1 cellular context compared by ENCODE assay signal in genomic region chr2:157247068-157247407, GRCh38.
A peak's percentile ranks its signal among the peaks of the same experiment; 100 is the strongest.
TF ChIP-seq lines count a peak whose summit lies in the region.

No MANE protein-coding gene starts in this region.

TF ChIP-seq in K562, 482 proteins besides CTCF, POLR2A, EP300 and RAD21 (continued from another document and continues in another):
- no peak for TF ChIP-seq PATZ1 (CRISPR knock-in tag; IDR thresholded peaks at IDR 0.05; ENCODE audit: borderline replicate concordance)
- no peak for TF ChIP-seq ZBTB2 (IDR thresholded peaks at IDR 0.05)
- peak; percentile 89 for TF ChIP-seq GTF2A2 (tag; IDR thresholded peaks at IDR 0.05)
- no peak for TF ChIP-seq ARID1B (IDR thresholded peaks at IDR 0.05)
- TF ChIP-seq HSF4 (CRISPR knock-in tag; IDR thresholded peaks at IDR 0.05; ENCODE audit: borderline replicate concordance), result peak; percentile 86
- no peak for TF ChIP-seq RB1 (IDR thresholded peaks at IDR 0.05; ENCODE audit: low read depth)
- no peak for TF ChIP-seq POLR2H (tag; IDR thresholded peaks at IDR 0.05; ENCODE audit: low read depth)
- TF ChIP-seq LEF1 (IDR thresholded peaks at IDR 0.05), result no peak
- no peak for TF ChIP-seq ZFP30 (CRISPR knock-in tag; IDR thresholded peaks at IDR 0.05; ENCODE audit: borderline replicate concordance)
- TF ChIP-seq COPS2 (conservative IDR thresholded peaks at IDR 0.05), result no peak
- no peak for TF ChIP-seq CBX5 (IDR thresholded peaks at IDR 0.05; ENCODE audit: borderline replicate concordance, low read depth)
- no peak for TF ChIP-seq ZNF584 (CRISPR knock-in tag; IDR thresholded peaks at IDR 0.05; ENCODE audit: low read depth)
- TF ChIP-seq ZSCAN29 (IDR thresholded peaks at IDR 0.05), result no peak
- TF ChIP-seq STAT5A (IDR thresholded peaks at IDR 0.05; ENCODE audit: borderline replicate concordance, low read length), result no peak
- TF ChIP-seq ZFPM2 (CRISPR knock-in tag; IDR thresholded peaks at IDR 0.05), result no peak
- peak; percentile 85 for TF ChIP-seq HDAC8 (tag; IDR thresholded peaks at IDR 0.05)
- TF ChIP-seq ZBTB49 (CRISPR knock-in tag; IDR thresholded peaks at IDR 0.05; ENCODE audit: borderline replicate concordance), result no peak
- no peak for TF ChIP-seq ATF2 (CRISPR knock-in tag; IDR thresholded peaks at IDR 0.05)
- TF ChIP-seq ZNF212 (CRISPR knock-in tag; IDR thresholded peaks at IDR 0.05), result no peak
- no peak for TF ChIP-seq HMBOX1 (IDR thresholded peaks at IDR 0.05)
- no peak for TF ChIP-seq EWSR1 (IDR thresholded peaks at IDR 0.05; ENCODE audit: borderline replicate concordance, low read depth, partially characterized antibody)
- no peak for TF ChIP-seq PML (IDR thresholded peaks at IDR 0.05; ENCODE audit: low read length)
- no peak for TF ChIP-seq SIN3A (IDR thresholded peaks at IDR 0.05; ENCODE audit: borderline replicate concordance in 2 of 2, control insufficient read depth in 1 of 2, low read depth in 2 of 2, low read length in 2 of 2)
- TF ChIP-seq SMARCA4 (IDR thresholded peaks at IDR 0.05), result no peak
- TF ChIP-seq JUNB (CRISPR knock-in tag; conservative IDR thresholded peaks at IDR 0.05), result no peak
- TF ChIP-seq CGGBP1 (CRISPR knock-in tag; IDR thresholded peaks at IDR 0.05), result no peak
- peak; percentile 98 for TF ChIP-seq ZNF592 (IDR thresholded peaks at IDR 0.05)
- no peak for TF ChIP-seq HOXB6 (CRISPR knock-in tag; IDR thresholded peaks at IDR 0.05; ENCODE audit: borderline replicate concordance)
- no peak for TF ChIP-seq ZNF512 (tag; IDR thresholded peaks at IDR 0.05)
- TF ChIP-seq E2F6 (IDR thresholded peaks at IDR 0.05; ENCODE audit: borderline replicate concordance in 1 of 2, extremely low read depth in 1 of 2, insufficient read depth in 1 of 2, insufficient read length in 1 of 2, low read depth in 1 of 2, low read length in 1 of 2, poor library complexity in 1 of 2, severe bottlenecking in 1 of 2), result no peak
- TF ChIP-seq GABPA (tag; conservative IDR thresholded peaks at IDR 0.05; ENCODE audit: low read depth), result no peak
- no peak for TF ChIP-seq MAFK (IDR thresholded peaks at IDR 0.05; ENCODE audit: low read length)
- TF ChIP-seq SRSF1 (IDR thresholded peaks at IDR 0.05; ENCODE audit: low read depth, low read length), result no peak
- TF ChIP-seq CBFA2T3 (IDR thresholded peaks at IDR 0.05), result no peak
- no peak for TF ChIP-seq ZNF197 (CRISPR knock-in tag; IDR thresholded peaks at IDR 0.05; ENCODE audit: low read depth)
- no peak for TF ChIP-seq ZNF507 (tag; conservative IDR thresholded peaks at IDR 0.05)
- no peak for TF ChIP-seq SMC3 (conservative IDR thresholded peaks at IDR 0.05; ENCODE audit: insufficient read depth, low read depth, low read length)
- TF ChIP-seq XRCC3 (IDR thresholded peaks at IDR 0.05), result no peak
- TF ChIP-seq CLOCK (CRISPR knock-in tag; IDR thresholded peaks at IDR 0.05; ENCODE audit: borderline replicate concordance), result no peak
- no peak for TF ChIP-seq SAFB2 (IDR thresholded peaks at IDR 0.05; ENCODE audit: borderline replicate concordance, low read depth, low read length, severe bottlenecking)
- no peak for TF ChIP-seq LARP7 (IDR thresholded peaks at IDR 0.05)
- no peak for TF ChIP-seq ELK1 (CRISPR knock-in tag; IDR thresholded peaks at IDR 0.05)
- no peak for TF ChIP-seq SMARCC2 (IDR thresholded peaks at IDR 0.05; ENCODE audit: low read depth)
- TF ChIP-seq ETV6 (IDR thresholded peaks at IDR 0.05; ENCODE audit: borderline replicate concordance in 1 of 2, low read depth in 2 of 2, low read length in 1 of 2), result no peak
- no peak for TF ChIP-seq ETV6 (CRISPR knock-in tag; IDR thresholded peaks at IDR 0.05; ENCODE audit: borderline replicate concordance)
- TF ChIP-seq POLR2AphosphoS5 (IDR thresholded peaks at IDR 0.05; ENCODE audit: control insufficient read depth, insufficient read depth, low read depth, low read length), result no peak
- TF ChIP-seq NELFE (IDR thresholded peaks at IDR 0.05; ENCODE audit: insufficient read depth, insufficient read length), result no peak
- peak; percentile 55; the same call in 1 of the 2 replicates for TF ChIP-seq ZBTB17 (CRISPR knock-in tag; IDR thresholded peaks at IDR 0.05)
